9 cellular contexts compared by ENCODE assay signal in genomic region chr7:151247016-151247580, GRCh38.
DNase-seq lines count a peak whose midpoint lies in the region; ATAC-seq and TF ChIP-seq lines count a peak whose summit lies in the region.
"Had no signal": no experiment of that assay in that cellular context is flagged by ENCODE, and none has a peak within 500 bp of the region (broad histone marks: within the 10 kb centered on the region; RNA-seq: fewer than 3 reads in every experiment).

No MANE protein-coding gene starts in this region.

- DNase-seq in HuH-7.5 (ENCODE audit: low spot score): peak; percentile 59
- no peak for DNase-seq in brain microvascular endothelial cell
- DNase-seq in memory B cell (ENCODE audit: low spot score in 2 of 2): no peak
- no peak for DNase-seq in substantia nigra (lab: John Stamatoyannopoulos, UW)
- no peak for DNase-seq in iPS-NIHi7 (ENCODE audit: extremely low spot score)
- DNase-seq in HuH-7 (ENCODE audit: low spot score): no peak
- DNase-seq: Kasumi-1 had no signal

- no peaks in the 10 kb centered on the region for H3K36me3 ChIP-seq in brain microvascular endothelial cell (replicated peaks)

- H3K36me3 Mint-ChIP-seq in memory B cell: no peaks in the 10 kb centered on the region

- H3K4me1 Mint-ChIP-seq in memory B cell: peaks cover 34% of the 10 kb centered on the region

- H3K27ac ChIP-seq in brain microvascular endothelial cell (no peak overlapping the region), substantia nigra (ENCODE audit: low read depth, low read length, poor library complexity, severe bottlenecking) (peak overlapping the region; percentile 70)

- H3K4me3 ChIP-seq in brain microvascular endothelial cell (ENCODE audit: low read depth, low read length): peak overlapping the region; percentile 73

- no peak for TF ChIP-seq CTCF in brain microvascular endothelial cell (IDR thresholded peaks at IDR 0.05; ENCODE audit: low read depth, low read length, missing control alignments)

- H3K27me3 ChIP-seq in brain microvascular endothelial cell (replicated peaks): no peaks in the 10 kb centered on the region

- ATAC-seq in memory B cell (ENCODE audit: low read depth) (no peak), GM19324 (IDR thresholded peaks at IDR 0.05; ENCODE audit: low FRiP score, unreplicated experiment) (no peak)
- ATAC-seq: esophagus mucosa had no signal

- in situ Hi-C loops in brain microvascular endothelial cell (cut with HindIII; ENCODE audit: low pct_ligation_motif_present, low sequenced_read_pairs): no loop called here

- H3K27me3 Mint-ChIP-seq in memory B cell: peaks cover 25% of the 10 kb centered on the region

- no peaks in the 10 kb centered on the region for H3K9me3 Mint-ChIP-seq in memory B cell

- H3K27ac Mint-ChIP-seq in memory B cell: no peak overlapping the region

- peak overlapping the region; percentile 81 for H3K4me3 Mint-ChIP-seq in memory B cell
